1 cellular context compared by ENCODE assay signal in genomic region chr7:101165075-101165957, GRCh38.
TF ChIP-seq lines count a peak whose summit lies in the region.

Gene VGF (minus strand): TSS chr7:101165569. CDS start chr7:101164843, 726 bp downstream.

TF ChIP-seq in HepG2, 621 proteins besides CTCF, POLR2A, EP300 and RAD21 (continued from another document and continues in another):
- peak; percentile 88 for TF ChIP-seq MAX (IDR thresholded peaks at IDR 0.05)
- 0 out of 2 replicates have a peak, but pooled peaks have one; percentile 81 for TF ChIP-seq MTA3 (CRISPR knock-in tag; IDR thresholded peaks at IDR 0.05)
- TF ChIP-seq TCF7L2 (IDR thresholded peaks at IDR 0.05; ENCODE audit: low read depth, low read length): no peak
- peak; percentile 99 for TF ChIP-seq EEA1 (CRISPR knock-in tag; IDR thresholded peaks at IDR 0.05; ENCODE audit: borderline replicate concordance)
- TF ChIP-seq PHF20 (CRISPR knock-in tag; IDR thresholded peaks at IDR 0.05): peak; percentile 78
- TF ChIP-seq ZFP36L2 (CRISPR knock-in tag; IDR thresholded peaks at IDR 0.05): peak; percentile 93
- no peak for TF ChIP-seq MLLT10 (CRISPR knock-in tag; IDR thresholded peaks at IDR 0.05)
- TF ChIP-seq ZBTB3 (CRISPR knock-in tag; IDR thresholded peaks at IDR 0.05; ENCODE audit: borderline replicate concordance, low read depth): no peak; the same call in 1 of the 2 replicates
- peak; percentile 100 for TF ChIP-seq IRF9 (CRISPR knock-in tag; IDR thresholded peaks at IDR 0.05; ENCODE audit: borderline replicate concordance)
- peak; percentile 88 for TF ChIP-seq ARID5B (CRISPR knock-in tag; IDR thresholded peaks at IDR 0.05)
- TF ChIP-seq ZNF431 (CRISPR knock-in tag; IDR thresholded peaks at IDR 0.05; ENCODE audit: borderline replicate concordance, low read depth): peak; percentile 98
- TF ChIP-seq KAT2B (IDR thresholded peaks at IDR 0.05; ENCODE audit: borderline replicate concordance, low read depth, low read length): no peak
- 0 out of 2 replicates have a peak, but pooled peaks have one; percentile 54 for TF ChIP-seq IRF1 (CRISPR knock-in tag; IDR thresholded peaks at IDR 0.05; ENCODE audit: low read depth)
- TF ChIP-seq ZNF75D (CRISPR knock-in tag; IDR thresholded peaks at IDR 0.05; ENCODE audit: borderline replicate concordance): peak; percentile 96; the same call in 1 of the 2 replicates
- no peak for TF ChIP-seq YY1 (IDR thresholded peaks at IDR 0.05; ENCODE audit: insufficient read depth, insufficient replicate concordance, low read depth, low read length)
- TF ChIP-seq ZNF20 (CRISPR knock-in tag; IDR thresholded peaks at IDR 0.05): peak; percentile 86; the same call in 1 of the 2 replicates
- TF ChIP-seq SOX5 (CRISPR knock-in tag; IDR thresholded peaks at IDR 0.05; ENCODE audit: borderline replicate concordance): peak; percentile 78; the same call in 1 of the 2 replicates
- TF ChIP-seq ZNF432 (CRISPR knock-in tag; IDR thresholded peaks at IDR 0.05; ENCODE audit: borderline replicate concordance): peak; percentile 90
- TF ChIP-seq ZBTB10 (CRISPR knock-in tag; IDR thresholded peaks at IDR 0.05; ENCODE audit: borderline replicate concordance): peak; percentile 94
- TF ChIP-seq NKX3-1 (CRISPR knock-in tag; IDR thresholded peaks at IDR 0.05): peak; percentile 99
- TF ChIP-seq SIN3A (IDR thresholded peaks at IDR 0.05; ENCODE audit: borderline replicate concordance, low read depth, low read length): peak; percentile 92; the same call in 1 of the 2 replicates
- peak; percentile 99 for TF ChIP-seq MXD3 (CRISPR knock-in tag; IDR thresholded peaks at IDR 0.05)
- peak; percentile 74 for TF ChIP-seq AGO1 (IDR thresholded peaks at IDR 0.05; ENCODE audit: low read depth, low read length, poor library complexity, severe bottlenecking)
- peak; percentile 92 for TF ChIP-seq BATF2 (CRISPR knock-in tag; IDR thresholded peaks at IDR 0.05)
- peak in 1 of 2 experiments; percentile 87; a peak in 2 of 4 replicates for TF ChIP-seq ATF4 (CRISPR knock-in tag; IDR thresholded peaks at IDR 0.05)
- no peak for TF ChIP-seq ZNF713 (CRISPR knock-in tag; IDR thresholded peaks at IDR 0.05)
- TF ChIP-seq ZBTB26 (CRISPR knock-in tag; IDR thresholded peaks at IDR 0.05; ENCODE audit: borderline replicate concordance): peak; percentile 97
- TF ChIP-seq MAFF (IDR thresholded peaks at IDR 0.05; ENCODE audit: low read depth, low read length): no peak
- no peak for TF ChIP-seq ZNF569 (CRISPR knock-in tag; IDR thresholded peaks at IDR 0.05; ENCODE audit: borderline replicate concordance)
- TF ChIP-seq ZNF10 (CRISPR knock-in tag; IDR thresholded peaks at IDR 0.05; ENCODE audit: borderline replicate concordance, low read depth): no peak
- peak; percentile 98 for TF ChIP-seq ZFP37 (CRISPR knock-in tag; IDR thresholded peaks at IDR 0.05; ENCODE audit: borderline replicate concordance)
- no peak for TF ChIP-seq LCORL (IDR thresholded peaks at IDR 0.05)
- TF ChIP-seq LCORL (CRISPR knock-in tag; IDR thresholded peaks at IDR 0.05): peak; percentile 74; the same call in 1 of the 2 replicates
- TF ChIP-seq PATZ1 (CRISPR knock-in tag; IDR thresholded peaks at IDR 0.05): peak; percentile 83
- TF ChIP-seq ZNF121 (CRISPR knock-in tag; IDR thresholded peaks at IDR 0.05): 0 out of 2 replicates have a peak, but pooled peaks have one; percentile 35
- TF ChIP-seq HMG20B (CRISPR knock-in tag; conservative IDR thresholded peaks at IDR 0.05): peak; percentile 77; the same call in 1 of the 2 replicates
- TF ChIP-seq RBAK (CRISPR knock-in tag; IDR thresholded peaks at IDR 0.05): no peak
- TF ChIP-seq PHF5A (CRISPR knock-in tag; IDR thresholded peaks at IDR 0.05; ENCODE audit: low read depth, unreplicated experiment): peak; percentile 53
- no peak for TF ChIP-seq MAZ (IDR thresholded peaks at IDR 0.05; ENCODE audit: borderline replicate concordance, low read depth, low read length)
- peak; percentile 99 for TF ChIP-seq MAZ (CRISPR knock-in tag; IDR thresholded peaks at IDR 0.05; ENCODE audit: low read depth)
- TF ChIP-seq POLR2AphosphoS5 (IDR thresholded peaks at IDR 0.05; ENCODE audit: low read depth, low read length): no peak
- TF ChIP-seq ZNF605 (CRISPR knock-in tag; IDR thresholded peaks at IDR 0.05): peak; percentile 98
- TF ChIP-seq TAF15 (IDR thresholded peaks at IDR 0.05; ENCODE audit: low read depth, low read length, poor library complexity, severe bottlenecking): peak; percentile 39
- TF ChIP-seq HNRNPLL (IDR thresholded peaks at IDR 0.05; ENCODE audit: low read depth, low read length, poor library complexity, severe bottlenecking): peak; percentile 46
- TF ChIP-seq FOXP4 (CRISPR knock-in tag; IDR thresholded peaks at IDR 0.05): peak; percentile 77
- TF ChIP-seq ZBTB42 (CRISPR knock-in tag; IDR thresholded peaks at IDR 0.05): peak; percentile 93; the same call in 1 of the 2 replicates
- no peak for TF ChIP-seq ZFX (CRISPR knock-in tag; IDR thresholded peaks at IDR 0.05; ENCODE audit: low read depth)
- peak; percentile 95 for TF ChIP-seq RFXANK (CRISPR knock-in tag; IDR thresholded peaks at IDR 0.05)
- peak; percentile 91 for TF ChIP-seq HOXA3 (CRISPR knock-in tag; IDR thresholded peaks at IDR 0.05)
- TF ChIP-seq FOXC1 (CRISPR knock-in tag; IDR thresholded peaks at IDR 0.05; ENCODE audit: borderline replicate concordance): peak; percentile 98
- TF ChIP-seq CEBPG (CRISPR knock-in tag; IDR thresholded peaks at IDR 0.05): 0 out of 2 replicates have a peak, but pooled peaks have one; percentile 26
- TF ChIP-seq HCFC1 (IDR thresholded peaks at IDR 0.05; ENCODE audit: low read depth, low read length): no peak; the same call in 1 of the 2 replicates
